ENCODE assay signal across 15 cellular contexts in the genomic region with DNA sequence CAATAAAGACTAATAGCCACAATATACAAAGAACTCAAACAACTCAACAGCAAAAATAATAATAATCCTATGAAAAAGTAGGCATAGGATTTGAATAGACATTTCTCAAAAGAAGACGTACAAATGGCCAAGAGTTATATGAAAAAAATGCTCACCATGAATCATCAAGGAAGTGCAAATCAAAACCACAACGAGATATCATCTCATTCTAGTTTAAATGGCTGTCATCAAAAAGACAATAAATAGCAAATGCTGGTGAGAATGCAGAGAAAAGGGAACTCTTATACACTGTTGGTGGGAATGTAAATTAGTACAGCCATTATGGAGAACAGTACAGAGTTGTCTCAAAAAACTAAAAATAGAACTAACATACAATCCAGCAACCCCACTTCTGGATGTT. TPM values are rescaled to one million over a fixed set of nuclear protein-coding genes. Genes with fewer than 3 reads are reported as not detected.
DNase-seq lines count a peak whose midpoint lies in the region; ATAC-seq, FAIRE-seq and TF ChIP-seq lines count a peak whose summit lies in the region.
"Had no signal": no experiment of that assay in that cellular context is flagged by ENCODE, and none has a peak within 500 bp of the region (broad histone marks: within the 10 kb centered on the region; RNA-seq: fewer than 3 reads in every experiment).

No MANE protein-coding gene starts in this region.

- no peaks in the 10 kb centered on the region for H3K27me3 Mint-ChIP-seq in activated naive CD8-positive, alpha-beta T cell treated with anti-CD3 and anti-CD28 coated beads for 36 hours

- peaks cover 15% of the 10 kb centered on the region for H3K4me1 Mint-ChIP-seq in activated naive CD8-positive, alpha-beta T cell treated with anti-CD3 and anti-CD28 coated beads for 36 hours

- H3K4me3 ChIP-seq in keratinocyte (ENCODE audit: control insufficient read depth in 2 of 3, extremely low read depth in 1 of 3, insufficient read depth in 2 of 3, low read depth in 1 of 3, low read length in 3 of 3): no peak overlapping the region
- H3K4me3 ChIP-seq in dorsolateral prefrontal cortex: no peak overlapping the region
- H3K4me3 ChIP-seq: cardiac muscle cell, lower lobe of right lung, upper lobe of right lung had no signal

- peaks cover 8% of the 10 kb centered on the region for H3K36me3 Mint-ChIP-seq in activated naive CD8-positive, alpha-beta T cell treated with anti-CD3 and anti-CD28 coated beads for 36 hours

- TF ChIP-seq CTCF in keratinocyte (optimal IDR thresholded peaks at IDR 0.05 in 1 of 3, IDR thresholded peaks at IDR 0.05 in 1 of 3, conservative IDR thresholded peaks at IDR 0.05 in 1 of 3; ENCODE audit: extremely low read depth in 1 of 3, insufficient read depth in 2 of 3, low read length in 3 of 3): no peak
- TF ChIP-seq CTCF in dorsolateral prefrontal cortex (IDR thresholded peaks at IDR 0.05 in 54 of 56, conservative IDR thresholded peaks at IDR 0.05 in 2 of 56; ENCODE audit: low read depth in 1 of 56, partially characterized antibody in 56 of 56): no peak

- no peak overlapping the region for H3K4me3 Mint-ChIP-seq in activated naive CD8-positive, alpha-beta T cell treated with anti-CD3 and anti-CD28 coated beads for 36 hours
- H3K4me3 Mint-ChIP-seq: T-helper 1 cell treated with Interleukin-12 subunit alpha and Interleukin-12 subunit beta and Interleukin-4 antibody, amounts not matched to agents 30 μg/mL and 1 μg/mL, for 36 hours had no signal

- no peaks in the 10 kb centered on the region for H3K79me2 ChIP-seq in keratinocyte (ENCODE audit: control insufficient read depth, insufficient read depth, low read length)

- peaks cover 13% of the 10 kb centered on the region for H3K9me3 Mint-ChIP-seq in activated naive CD8-positive, alpha-beta T cell treated with anti-CD3 and anti-CD28 coated beads for 36 hours

- H2AFZ ChIP-seq in keratinocyte (ENCODE audit: control insufficient read depth, low read length): no peak overlapping the region

- dilution Hi-C loops in keratinocyte (cut with MboI; ENCODE audit: extremely low pct_ligation_motif_present, low sequenced_read_pairs): no loop called here

- peak; percentile 83 for FAIRE-seq in keratinocyte (lab: Jason Lieb, UNC)

- H3K36me3 ChIP-seq in keratinocyte (ENCODE audit: control insufficient read depth in 2 of 2, extremely low read depth in 1 of 2, insufficient read depth in 2 of 2, low read length in 2 of 2): no peaks in the 10 kb centered on the region
- H3K36me3 ChIP-seq: cardiac muscle cell, lower lobe of right lung, upper lobe of right lung had no signal

- no peak for ATAC-seq in HG03095 (IDR thresholded peaks at IDR 0.05; ENCODE audit: unreplicated experiment)
- ATAC-seq: lower lobe of right lung, upper lobe of right lung had no signal

- DNase-seq in EL (peak; percentile 61), LHCN-M2 (ENCODE audit: low read depth) (peak; percentile 68), keratinocyte (ENCODE audit: low read depth, low spot score) (no peak), COLO668 (lab: John Stamatoyannopoulos, UW; ENCODE audit: unreplicated experiment) (no peak), dorsolateral prefrontal cortex (no peak), hypothalamus (lab: John Stamatoyannopoulos, UW) (no peak)
- no peak for DNase-seq in activated naive CD8-positive, alpha-beta T cell treated with anti-CD3 and anti-CD28 coated beads for 36 hours
- DNase-seq: erythroblast, lower lobe of right lung, NCI-H446, nucleus accumbens, upper lobe of right lung had no signal

- peaks cover 10% of the 10 kb centered on the region for H3K4me1 ChIP-seq in keratinocyte (ENCODE audit: control insufficient read depth, extremely low read depth, insufficient read depth, low read length)
- H3K4me1 ChIP-seq: lower lobe of right lung, upper lobe of right lung had no signal

- H3K27me3 ChIP-seq in keratinocyte (ENCODE audit: control insufficient read depth, extremely low read depth, insufficient read depth, low read length) (no peaks in the 10 kb centered on the region), dorsolateral prefrontal cortex (no peaks in the 10 kb centered on the region)
- H3K27me3 ChIP-seq: cardiac muscle cell, upper lobe of right lung had no signal

- no peak overlapping the region for H3K4me2 ChIP-seq in keratinocyte (ENCODE audit: control insufficient read depth, extremely low read depth, insufficient read depth, low read depth, low read length)

- H3K27ac ChIP-seq in keratinocyte (ENCODE audit: control insufficient read depth, insufficient read depth, low read length) (no peak overlapping the region), dorsolateral prefrontal cortex (no peak overlapping the region)
- H3K27ac ChIP-seq: cardiac muscle cell, lower lobe of right lung, upper lobe of right lung had no signal

- no peaks in the 10 kb centered on the region for H3K9me1 ChIP-seq in keratinocyte (ENCODE audit: control insufficient read depth, extremely low read depth, insufficient read depth, low read length)

- H3K27ac Mint-ChIP-seq in activated naive CD8-positive, alpha-beta T cell treated with anti-CD3 and anti-CD28 coated beads for 36 hours: peak overlapping the region; percentile 9
- H3K27ac Mint-ChIP-seq: T-helper 1 cell treated with Interleukin-12 subunit alpha and Interleukin-12 subunit beta and Interleukin-4 antibody, amounts not matched to agents 30 μg/mL and 1 μg/mL, for 36 hours had no signal

- H3K9ac ChIP-seq in keratinocyte (ENCODE audit: control insufficient read depth, extremely low read depth, insufficient read depth, low read length): no peak overlapping the region

- intact Hi-C loops in dorsolateral prefrontal cortex (cut with DNase I): no loop called here

- no peaks in the 10 kb centered on the region for H3K9me3 ChIP-seq in keratinocyte (ENCODE audit: control insufficient read depth, low read depth, low read length)
- H3K9me3 ChIP-seq: upper lobe of right lung had no signal

- no peaks in the 10 kb centered on the region for H4K20me1 ChIP-seq in keratinocyte (ENCODE audit: control insufficient read depth, extremely low read depth, insufficient read depth, low read length)

RNA-seq across cellular contexts. Expression of gene TLR6, which starts 18.8 kb away (rescaled TPM):
- 2.9 and 3.7 TPM in 2 replicates for total RNA-seq in LHCN-M2 (2014; rRNA removed)
- 0.49 TPM for polyA plus RNA-seq in LHCN-M2 (2012)
- 1 to 10 TPM; 2.9 to 4.4 TPM for total RNA-seq in activated naive CD8-positive, alpha-beta T cell treated with anti-CD3 and anti-CD28 coated beads for 36 hours
- polyA plus RNA-seq in keratinocyte: 0.88 to 1.4 TPM (median 1.3 TPM) in 3 replicates
- 0.16 TPM for polyA plus RNA-seq in keratinocyte (2011; ENCODE audit: low read depth)
- polyA plus RNA-seq in keratinocyte (2011; cell fraction: cytosol; rRNA removed): 0.39 and 1.9 TPM in 2 replicates
- polyA plus RNA-seq in keratinocyte (2011; cell fraction: nucleus; rRNA removed): 2.4 and 2.7 TPM in 2 replicates
- polyA plus RNA-seq in keratinocyte (2012; ENCODE audit: low replicate concordance): 0.51 and 0.70 TPM in 2 replicates
- polyA minus RNA-seq in keratinocyte: 0.26 to 3.4 TPM (median 2.5 TPM) in 3 replicates
- polyA minus RNA-seq in keratinocyte (2011; cell fraction: cytosol; rRNA and poly(A)+ RNA removed): 0.96 TPM
- polyA minus RNA-seq in keratinocyte (2011; cell fraction: nucleus; rRNA and poly(A)+ RNA removed): 2.5 and 6.0 TPM in 2 replicates
- total RNA-seq in dorsolateral prefrontal cortex: 1 to 10 TPM; 1.1 to 8.9 (median 3.7) TPM
- polyA plus RNA-seq: cardiac muscle cell had no signal

RNA-seq across cellular contexts. Expression of gene FAM114A1, which starts 29.8 kb away (rescaled TPM):
- total RNA-seq in LHCN-M2 (2014; rRNA removed) (208 and 240 TPM in 2 replicates), dorsolateral prefrontal cortex (10 to 100 TPM in 86 of 120 experiments, 1 to 10 TPM in 34; 4.5 to 26.2 (median 12.7) TPM)
- polyA plus RNA-seq in LHCN-M2 (2012): 107 TPM
- total RNA-seq in activated naive CD8-positive, alpha-beta T cell treated with anti-CD3 and anti-CD28 coated beads for 36 hours: under 1 TPM in 1 of 2 experiments, not detected in 1; 0.38 TPM
- 39.8 to 79.4 TPM (median 47.2 TPM) in 3 replicates for polyA plus RNA-seq in keratinocyte
- 17.7 TPM for polyA plus RNA-seq in keratinocyte (2011; ENCODE audit: low read depth)
- 41.9 and 46.0 TPM in 2 replicates for polyA plus RNA-seq in keratinocyte (2011; cell fraction: cytosol; rRNA removed)
- polyA plus RNA-seq in keratinocyte (2011; cell fraction: nucleus; rRNA removed): 43.8 and 52.1 TPM in 2 replicates
- polyA plus RNA-seq in keratinocyte (2012; ENCODE audit: low replicate concordance): 10.6 and 56.2 TPM in 2 replicates
- polyA minus RNA-seq in keratinocyte: 53.8 to 82.0 TPM (median 54.3 TPM) in 3 replicates
- polyA minus RNA-seq in keratinocyte (2011; cell fraction: cytosol; rRNA and poly(A)+ RNA removed): 55.2 TPM
- polyA minus RNA-seq in keratinocyte (2011; cell fraction: nucleus; rRNA and poly(A)+ RNA removed): 43.2 and 72.9 TPM in 2 replicates

RNA-seq across cellular contexts. Expression of gene TLR1, which starts 33.3 kb away (rescaled TPM):
- total RNA-seq in LHCN-M2 (2014; rRNA removed): 2.7 and 2.9 TPM in 2 replicates
- 0.61 TPM for polyA plus RNA-seq in LHCN-M2 (2012)
- total RNA-seq in activated naive CD8-positive, alpha-beta T cell treated with anti-CD3 and anti-CD28 coated beads for 36 hours: 1 to 10 TPM; 1.6 to 2.4 TPM
- polyA plus RNA-seq in keratinocyte: 0.42 to 1.6 TPM (median 0.73 TPM) in 3 replicates
- polyA plus RNA-seq in keratinocyte (2011; ENCODE audit: low read depth): 2.5 TPM
- 0.43 and 1.2 TPM in 2 replicates for polyA plus RNA-seq in keratinocyte (2011; cell fraction: cytosol; rRNA removed)
- 3.3 and 3.7 TPM in 2 replicates for polyA plus RNA-seq in keratinocyte (2011; cell fraction: nucleus; rRNA removed)
- 0.25 and 3.2 TPM in 2 replicates for polyA plus RNA-seq in keratinocyte (2012; ENCODE audit: low replicate concordance)
- 1.2 to 2.1 TPM (median 1.6 TPM) in 3 replicates for polyA minus RNA-seq in keratinocyte
- not detected for polyA minus RNA-seq in keratinocyte (2011; cell fraction: cytosol; rRNA and poly(A)+ RNA removed)
- 5.8 and 11.0 TPM in 2 replicates for polyA minus RNA-seq in keratinocyte (2011; cell fraction: nucleus; rRNA and poly(A)+ RNA removed)
- 10 to 100 TPM in 39 of 120 experiments, 1 to 10 TPM in 81; 1.4 to 23.9 (median 8.6) TPM for total RNA-seq in dorsolateral prefrontal cortex
- polyA plus RNA-seq: cardiac muscle cell had no signal

RNA-seq across cellular contexts. Expression of gene TLR10, which starts 55.1 kb away (rescaled TPM):
- total RNA-seq in LHCN-M2 (2014; rRNA removed) (not detected in 2 replicates), dorsolateral prefrontal cortex (1 to 10 TPM in 91 of 120 experiments, under 1 TPM in 29; 0.27 to 6.7 (median 1.5) TPM)
- polyA plus RNA-seq in LHCN-M2 (2012): not detected
- under 1 TPM; 0.26 to 0.29 TPM for total RNA-seq in activated naive CD8-positive, alpha-beta T cell treated with anti-CD3 and anti-CD28 coated beads for 36 hours
- 0.01 to 0.23 TPM (median 0.05 TPM) in 3 replicates for polyA plus RNA-seq in keratinocyte
- polyA plus RNA-seq in keratinocyte (2011; ENCODE audit: low read depth): 1.3 TPM
- 0.13 TPM in 1 of 2 replicates, not detected in the other for polyA plus RNA-seq in keratinocyte (2011; cell fraction: cytosol; rRNA removed)
- polyA plus RNA-seq in keratinocyte (2011; cell fraction: nucleus; rRNA removed): 0.11 and 0.13 TPM in 2 replicates
- polyA plus RNA-seq in keratinocyte (2012; ENCODE audit: low replicate concordance): 0.83 TPM in 1 of 2 replicates, not detected in the other
- polyA minus RNA-seq in keratinocyte: 0.06 TPM in 1 of 3 replicates, not detected in the others
- polyA minus RNA-seq in keratinocyte (2011; cell fraction: cytosol; rRNA and poly(A)+ RNA removed): not detected
- polyA minus RNA-seq in keratinocyte (2011; cell fraction: nucleus; rRNA and poly(A)+ RNA removed): 0.39 and 0.42 TPM in 2 replicates
- total RNA-seq: cardiac muscle cell had no signal
- polyA plus RNA-seq: cardiac muscle cell had no signal

Comparison
In these comparisons a context has a peak if more than half of its experiments do, and no peak if none do; other contexts are left out.
1. DNase-seq: peak in EL (single experiment) and LHCN-M2 (single experiment); none in activated naive CD8-positive, alpha-beta T cell treated with anti-CD3 and anti-CD28 coated beads for 36 hours (single experiment), keratinocyte (single experiment), COLO668 (single experiment), dorsolateral prefrontal cortex (0 of 10) and hypothalamus (0 of 51).